8 cellular contexts compared by ENCODE assay signal in the genomic region with DNA sequence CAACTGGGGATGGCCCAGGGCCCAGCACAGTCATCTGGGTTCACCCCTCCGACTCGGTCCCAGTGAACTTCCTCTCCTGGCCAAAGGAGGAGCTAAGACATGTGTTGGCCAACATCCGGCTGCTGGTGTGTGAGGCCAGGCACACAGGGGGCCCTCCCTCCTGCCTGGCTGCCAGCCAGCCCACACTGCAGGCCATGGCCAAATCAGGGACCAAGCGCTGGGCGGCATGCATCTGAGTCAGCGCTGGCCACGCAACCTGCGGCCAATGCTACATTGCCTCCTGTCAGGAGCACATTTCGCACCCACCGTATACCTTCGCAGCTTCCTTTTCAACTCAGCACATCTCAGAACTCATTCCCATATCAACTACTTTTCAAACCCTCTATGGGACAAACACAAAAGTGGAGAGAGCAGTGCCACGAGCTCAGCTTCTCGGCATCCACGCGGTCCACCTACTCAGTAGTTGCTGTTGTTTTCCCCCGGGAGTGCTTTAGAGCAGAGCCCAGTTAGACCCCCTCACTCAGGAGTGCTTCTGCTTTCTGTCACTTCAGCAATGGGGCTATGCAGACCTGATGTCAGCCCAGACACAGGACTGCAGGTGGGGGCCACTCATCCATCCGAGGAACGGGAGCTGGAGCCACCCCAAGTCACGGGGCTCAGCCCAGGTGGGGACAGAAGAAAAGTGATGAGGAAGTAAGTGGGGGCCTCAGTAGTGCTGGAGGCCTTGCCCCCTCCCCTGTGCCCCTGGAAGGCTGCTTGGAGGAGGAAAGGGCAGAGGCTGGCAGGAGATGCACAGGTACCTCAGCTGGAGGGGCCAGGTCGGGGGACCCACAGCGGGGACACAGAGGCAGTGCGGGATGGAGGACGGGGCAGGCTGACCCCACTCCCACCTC. TPM values are rescaled to one million over a fixed set of nuclear protein-coding genes. Genes with fewer than 3 reads are reported as not detected.
A peak's percentile ranks its signal among the peaks of the same experiment; 100 is the strongest.
DNase-seq lines count a peak whose midpoint lies in the region; ATAC-seq and TF ChIP-seq lines count a peak whose summit lies in the region.

No MANE protein-coding gene starts in this region.

- peak overlapping the region; percentile 37 for H3K9ac ChIP-seq in HCT116 (ENCODE audit: low read length)

- peak; percentile 94 for ATAC-seq in HCT116

- H3K27ac ChIP-seq in HCT116 (ENCODE audit: low read depth, low read length) = peak overlapping the region; percentile 82

- no peaks in the 10 kb centered on the region for H3K27me3 Mint-ChIP-seq in activated CD4-positive, alpha-beta T cell treated with anti-CD3 and anti-CD28 coated beads, Interleukin-2, amount 10 ng/mL, durations not matched to agents 24 days and 14 days

- intact Hi-C loops in activated CD4-positive, alpha-beta T cell treated with anti-CD3 and anti-CD28 coated beads, Interleukin-2, amount 10 ng/mL, durations not matched to agents 24 days and 14 days (cut with micrococcal nuclease) = no loop called here
- intact Hi-C loops in HCT116 (cut with micrococcal nuclease) = no loop called here

- peak overlapping the region; percentile 59 for H3K4me2 ChIP-seq in HCT116 (ENCODE audit: low read length)

- no peaks in the 10 kb centered on the region for H3K79me2 ChIP-seq in HCT116 (ENCODE audit: insufficient read depth, low read length)

- POLR2A ChIA-PET in HCT116 (lab: Charles Lee) = interaction anchor here (0.7 to 2.1 kb wide), 6 partner anchors 11 to 43 kb away, joined by 3 to 7 read pairs (median 5); partner anchors contain the start of genes CARD19 and NINJ1

- H3K36me3 Mint-ChIP-seq in activated CD4-positive, alpha-beta T cell treated with anti-CD3 and anti-CD28 coated beads, Interleukin-2, amount 10 ng/mL, durations not matched to agents 24 days and 14 days (ENCODE audit: low read depth) = peaks cover 45% of the 10 kb centered on the region

- TSS peak; percentile 27 for BruUV-seq in HCT116 (replicated peaks; lab: Mats Ljungman, UMichigan)

- no peaks in the 10 kb centered on the region for H3K9me3 ChIP-seq in HCT116 (ENCODE audit: control insufficient read depth in 1 of 2, insufficient read depth in 1 of 2, low read depth in 1 of 2, low read length in 2 of 2)

- H2AFZ ChIP-seq in HCT116 (ENCODE audit: low read depth, low read length, poor library complexity, severe bottlenecking) = no peak overlapping the region

- peak; percentile 78 for DNase-seq in activated CD4-positive, alpha-beta T cell treated with anti-CD3 and anti-CD28 coated beads, Interleukin-2, amount 10 ng/mL, durations not matched to agents 24 days and 14 days
- DNase-seq in activated CD4-positive, alpha-beta T cell treated with anti-CD3 and anti-CD28 coated beads for 1 hour = no peak
- DNase-seq in HCT116 (ENCODE audit: low read depth, low spot score) (peak; percentile 83), MV-4-11 (lab: John Stamatoyannopoulos, UW) (peak; percentile 96), foreskin melanocyte (peak; percentile 76), occipital lobe (lab: John Stamatoyannopoulos, UW) (peak; percentile 48), NCI-H1694 (lab: John Stamatoyannopoulos, UW) (no peak)
- DNase-seq in activated CD8-positive, alpha-beta memory T cell treated with anti-CD3 and anti-CD28 coated beads, Interleukin-2, amount 50 U/mL, for 48 hours = peak; percentile 72

- TF ChIP-seq POLR2A in HCT116 (IDR thresholded peaks at IDR 0.05; ENCODE audit: borderline replicate concordance, extremely low read depth, insufficient read depth, insufficient read length) = no peak

- no peaks in the 10 kb centered on the region; a peak in 1 of 4 replicates for H3K36me3 ChIP-seq in HCT116 (ENCODE audit: control insufficient read depth in 1 of 2, insufficient read depth in 2 of 2, low read length in 2 of 2)

- no peaks in the 10 kb centered on the region for H3K27me3 ChIP-seq in HCT116 (ENCODE audit: insufficient read depth, low read length)

- TF ChIP-seq RAD21 in HCT116 (IDR thresholded peaks at IDR 0.05; ENCODE audit: low read depth) = no peak

- H3K4me1 Mint-ChIP-seq in activated CD4-positive, alpha-beta T cell treated with anti-CD3 and anti-CD28 coated beads, Interleukin-2, amount 10 ng/mL, durations not matched to agents 24 days and 14 days = peaks cover 21% of the 10 kb centered on the region

- no peak overlapping the region for H3K4me3 ChIP-seq in HCT116 (replicated peaks in 1 of 2; ENCODE audit: low read depth in 1 of 2, low read length in 2 of 2)

- no peaks in the 10 kb centered on the region for H3K9me3 Mint-ChIP-seq in activated CD4-positive, alpha-beta T cell treated with anti-CD3 and anti-CD28 coated beads, Interleukin-2, amount 10 ng/mL, durations not matched to agents 24 days and 14 days

- H3K4me1 ChIP-seq in HCT116 (ENCODE audit: control insufficient read depth in 1 of 2, insufficient read depth in 2 of 2, low read length in 2 of 2) = peaks cover 13 to 19% of the 10 kb centered on the region in 2 experiments

- CTCF ChIA-PET in HCT116 (lab: Charles Lee) = interaction anchor here (1.0 to 3.1 kb wide), 7 partner anchors 12 to 185 kb away, joined by 3 to 35 read pairs (median 4); partner anchors contain the start of gene NINJ1

- peak in 2 of 3 experiments; percentile 25 to 45; a peak in 3 of 6 replicates for TF ChIP-seq CTCF in HCT116 (IDR thresholded peaks at IDR 0.05 in 2 of 3, conservative IDR thresholded peaks at IDR 0.05 in 1 of 3; ENCODE audit: borderline replicate concordance in 1 of 3, insufficient read depth in 1 of 3, low read depth in 2 of 3, low read length in 2 of 3)

- H4K20me1 ChIP-seq in HCT116 (ENCODE audit: insufficient read depth) = no peaks in the 10 kb centered on the region

- no peaks in the 10 kb centered on the region for H3K9me2 ChIP-seq in HCT116 (ENCODE audit: insufficient read depth)

- H3K27ac Mint-ChIP-seq in activated CD4-positive, alpha-beta T cell treated with anti-CD3 and anti-CD28 coated beads, Interleukin-2, amount 10 ng/mL, durations not matched to agents 24 days and 14 days = peak overlapping the region; percentile 45

- no peak overlapping the region for H3K4me3 Mint-ChIP-seq in activated CD4-positive, alpha-beta T cell treated with anti-CD3 and anti-CD28 coated beads, Interleukin-2, amount 10 ng/mL, durations not matched to agents 24 days and 14 days

- RAD21 ChIA-PET in HCT116 (lab: Charles Lee; ENCODE audit: low non-redundant PET in 1 of 2, low total read pairs in 2 of 2, uncharacterized antibody in 2 of 2, unreplicated experiment in 2 of 2) = interaction anchor here in 1 of 2 experiments (1.2 kb wide), 1 partner anchor 11 kb away, joined by 3 read pairs; no protein-coding TSS in a partner anchor

TF ChIP-seq in HCT116, 20 proteins besides CTCF, POLR2A, EP300 and RAD21:
- TF ChIP-seq EZH2 (IDR thresholded peaks at IDR 0.05) (no peak), TCF7L2 (IDR thresholded peaks at IDR 0.05; ENCODE audit: borderline replicate concordance, extremely low read depth, insufficient read depth, insufficient read length) (peak; percentile 80), POLR2AphosphoS5 (IDR thresholded peaks at IDR 0.05; ENCODE audit: low read depth, low read length) (peak; percentile 89), MAX (IDR thresholded peaks at IDR 0.05) (peak; percentile 97)

RNA-seq across cellular contexts. Expression of gene NINJ1, which starts 13.9 kb away (rescaled TPM):
- 103 and 110 TPM in 2 replicates for total RNA-seq in activated CD4-positive, alpha-beta T cell treated with anti-CD3 and anti-CD28 coated beads, Interleukin-2, amount 10 ng/mL, durations not matched to agents 24 days and 14 days
- total RNA-seq in HCT116 (2021; ENCODE audit: unreplicated experiment) (34.4 TPM), occipital lobe (7.5 TPM)
- 61.5 and 66.1 TPM in 2 replicates for polyA plus RNA-seq in HCT116 (2012)

RNA-seq across cellular contexts. Expression of gene CARD19, which starts 24.2 kb away (rescaled TPM):
- total RNA-seq in activated CD4-positive, alpha-beta T cell treated with anti-CD3 and anti-CD28 coated beads, Interleukin-2, amount 10 ng/mL, durations not matched to agents 24 days and 14 days = 44.0 TPM in 2 replicates
- total RNA-seq in HCT116 (2021; ENCODE audit: unreplicated experiment) (54.5 TPM), occipital lobe (15.3 TPM)
- polyA plus RNA-seq in HCT116 (2012) = 78.2 and 88.3 TPM in 2 replicates

Comparison
In these comparisons a context has a peak if more than half of its experiments do, and no peak if none do; other contexts are left out.
1. DNase-seq: peak in activated CD4-positive, alpha-beta T cell treated with anti-CD3 and anti-CD28 coated beads, Interleukin-2, amount 10 ng/mL, durations not matched to agents 24 days and 14 days (single experiment), HCT116 (single experiment), MV-4-11 (single experiment), activated CD8-positive, alpha-beta memory T cell treated with anti-CD3 and anti-CD28 coated beads, Interleukin-2, amount 50 U/mL, for 48 hours (single experiment), foreskin melanocyte (single experiment) and occipital lobe (single experiment); none in activated CD4-positive, alpha-beta T cell treated with anti-CD3 and anti-CD28 coated beads for 1 hour (single experiment) and NCI-H1694 (single experiment).